In the genomic region with DNA sequence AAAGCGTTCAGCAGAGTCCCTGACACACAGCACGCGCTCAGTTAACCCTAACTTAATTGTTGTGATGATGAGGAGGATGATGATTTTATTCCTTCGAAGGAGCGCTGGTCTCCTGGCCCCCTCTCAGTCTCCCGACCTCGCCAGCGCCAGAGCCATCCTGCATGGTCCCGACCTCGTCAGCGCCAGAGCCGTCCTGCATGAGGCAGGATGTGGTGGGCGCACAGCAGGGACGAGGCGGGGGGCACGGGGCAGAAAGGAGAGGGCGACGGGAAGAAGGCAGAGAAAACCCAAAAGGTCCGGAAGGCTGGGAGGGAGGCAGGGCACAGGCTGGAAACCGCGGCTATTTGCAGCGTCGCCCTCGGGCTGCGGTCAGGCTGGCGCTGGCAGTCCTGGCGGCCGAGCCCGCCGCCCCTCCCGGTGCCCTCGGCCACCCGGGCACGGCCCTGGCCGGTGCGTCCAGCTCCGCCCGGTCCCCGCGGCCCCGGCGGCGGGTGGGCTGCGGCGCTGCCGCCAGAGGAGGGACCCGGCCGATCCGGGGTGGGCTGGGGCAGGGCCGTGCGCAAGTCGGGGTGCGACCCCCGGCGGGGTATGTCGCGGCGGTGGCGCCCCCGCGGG, we compare ENCODE assay signal across 8 cellular contexts. TPM values are rescaled to one million over a fixed set of nuclear protein-coding genes. Genes with fewer than 3 reads are reported as not detected.
DNase-seq lines count a peak whose midpoint lies in the region; ATAC-seq, FAIRE-seq and TF ChIP-seq lines count a peak whose summit lies in the region.

No MANE protein-coding gene starts in this region.

- H3K4me3 ChIP-seq in kidney (ENCODE audit: low read length in 2 of 2): peak overlapping the region in 1 of 2 donors; percentile 40
- peak overlapping the region; percentile 60 to 67 (median 62) for H3K4me3 ChIP-seq in stomach

- peak; percentile 47 for DNase-seq in activated T-cell treated with anti-CD3 and anti-CD28 coated beads, Interleukin-2, amount 50 U/mL, for 24 hours
- no peak for DNase-seq in activated T-cell treated with anti-CD3 and anti-CD28 coated beads, Interleukin-2, amount 50 U/mL, for 1 hour
- peak; percentile 15 for DNase-seq in activated naive CD8-positive, alpha-beta T cell treated with anti-CD3 and anti-CD28 coated beads, Interleukin-2, amount 50 U/mL, for 24 hours
- DNase-seq in kidney (peak; percentile 83), stomach (no peak), NCI-H1092 (lab: John Stamatoyannopoulos, UW) (no peak), mesenteric fat pad (ENCODE audit: low spot score) (no peak)

- FAIRE-seq in kidney (lab: Jason Lieb, UNC): no peak

- H3K36me3 ChIP-seq in kidney (ENCODE audit: control insufficient read depth in 1 of 2, insufficient read depth in 2 of 2, low read length in 2 of 2): no peaks in the 10 kb centered on the region
- H3K36me3 ChIP-seq in stomach: peaks cover 0 to 13% (median 11%) of the 10 kb centered on the region in 4 donors

- no peaks in the 10 kb centered on the region for H3K9me3 Mint-ChIP-seq in activated T-cell treated with anti-CD3 and anti-CD28 coated beads, Interleukin-2, amount 50 U/mL, for 24 hours
- H3K9me3 Mint-ChIP-seq in activated naive CD8-positive, alpha-beta T cell treated with anti-CD3 and anti-CD28 coated beads, Interleukin-2, amount 50 U/mL, for 24 hours: no peaks in the 10 kb centered on the region

- H3K27ac ChIP-seq in kidney (ENCODE audit: low read depth in 2 of 2, low read length in 2 of 2) (no peak overlapping the region), stomach (peak overlapping the region in 3 of 5 donors; percentile 33 to 73 (median 41))

- 3 to 7% (median 3%) methylated on average over 27 to 61 of the region's 61 CpGs for WGBS in stomach, 5 donors

- TF ChIP-seq POLR2A in stomach (IDR thresholded peaks at IDR 0.05): no peak

- peaks cover 3% of the 10 kb centered on the region for H3K27me3 Mint-ChIP-seq in activated T-cell treated with anti-CD3 and anti-CD28 coated beads, Interleukin-2, amount 50 U/mL, for 24 hours
- no peaks in the 10 kb centered on the region for H3K27me3 Mint-ChIP-seq in activated naive CD8-positive, alpha-beta T cell treated with anti-CD3 and anti-CD28 coated beads, Interleukin-2, amount 50 U/mL, for 24 hours

- H3K9ac ChIP-seq in kidney (ENCODE audit: low read length in 2 of 2): no peak overlapping the region

- H3K27ac Mint-ChIP-seq in activated T-cell treated with anti-CD3 and anti-CD28 coated beads, Interleukin-2, amount 50 U/mL, for 24 hours: peak overlapping the region; percentile 69
- H3K27ac Mint-ChIP-seq in activated naive CD8-positive, alpha-beta T cell treated with anti-CD3 and anti-CD28 coated beads, Interleukin-2, amount 50 U/mL, for 24 hours: peak overlapping the region; percentile 70

- no peaks in the 10 kb centered on the region for H3K36me3 Mint-ChIP-seq in activated T-cell treated with anti-CD3 and anti-CD28 coated beads, Interleukin-2, amount 50 U/mL, for 24 hours (ENCODE audit: low read depth)
- no peaks in the 10 kb centered on the region for H3K36me3 Mint-ChIP-seq in activated naive CD8-positive, alpha-beta T cell treated with anti-CD3 and anti-CD28 coated beads, Interleukin-2, amount 50 U/mL, for 24 hours (ENCODE audit: low read depth)

- TF ChIP-seq CTCF in kidney (IDR thresholded peaks at IDR 0.05; ENCODE audit: borderline replicate concordance, extremely low read depth, insufficient read depth) (no peak), stomach (IDR thresholded peaks at IDR 0.05) (no peak)

- ATAC-seq in activated naive CD8-positive, alpha-beta T cell treated with anti-CD3 and anti-CD28 coated beads, Interleukin-2, amount 50 U/mL, for 24 hours: no peak
- ATAC-seq in GM19351 (IDR thresholded peaks at IDR 0.05; ENCODE audit: unreplicated experiment): no peak

- H3K4me3 Mint-ChIP-seq in activated T-cell treated with anti-CD3 and anti-CD28 coated beads, Interleukin-2, amount 50 U/mL, for 24 hours: peak overlapping the region; percentile 75
- H3K4me3 Mint-ChIP-seq in activated naive CD8-positive, alpha-beta T cell treated with anti-CD3 and anti-CD28 coated beads, Interleukin-2, amount 50 U/mL, for 24 hours: peak overlapping the region; percentile 78

- peaks cover 0 to 7% (median 3%) of the 10 kb centered on the region in 3 donors for H3K27me3 ChIP-seq in stomach

- peaks cover 0 to 7% of the 10 kb centered on the region in 2 donors for H3K4me1 ChIP-seq in kidney (ENCODE audit: control insufficient read depth in 1 of 2, insufficient read depth in 1 of 2, low read depth in 1 of 2, low read length in 2 of 2)
- peaks cover 4 to 27% (median 19%) of the 10 kb centered on the region in 4 donors for H3K4me1 ChIP-seq in stomach

- no peaks in the 10 kb centered on the region for H3K9me3 ChIP-seq in kidney (ENCODE audit: control insufficient read depth in 1 of 2, low read length in 2 of 2)
- no peaks in the 10 kb centered on the region for H3K9me3 ChIP-seq in stomach

- peaks cover 15% of the 10 kb centered on the region for H3K4me1 Mint-ChIP-seq in activated T-cell treated with anti-CD3 and anti-CD28 coated beads, Interleukin-2, amount 50 U/mL, for 24 hours (ENCODE audit: low read depth)
- peaks cover 19% of the 10 kb centered on the region for H3K4me1 Mint-ChIP-seq in activated naive CD8-positive, alpha-beta T cell treated with anti-CD3 and anti-CD28 coated beads, Interleukin-2, amount 50 U/mL, for 24 hours

- no peak for TF ChIP-seq EP300 in stomach (IDR thresholded peaks at IDR 0.05)

- intact Hi-C loops in kidney (cut with DNase I) (no loop called here), stomach (cut with DNase I; ENCODE audit: low total_unique reads) (loop anchor here (10.0 kb wide), 2 partner anchors 136 to 276 kb away; a partner anchor contains a TSS)

RNA-seq across cellular contexts. Expression of a gene that starts 3.0 kb away (rescaled TPM):
- total RNA-seq in kidney: 0.47 TPM
- not detected for polyA plus RNA-seq in kidney (ENCODE audit: insufficient read depth, low read depth, low replicate concordance)
- total RNA-seq in stomach: not detected
- not detected for polyA plus RNA-seq in stomach
- not detected for total RNA-seq in mesenteric fat pad

Comparison
In these comparisons a context has a peak if more than half of its experiments do, and no peak if none do; other contexts are left out.
1. DNase-seq: peak in activated T-cell treated with anti-CD3 and anti-CD28 coated beads, Interleukin-2, amount 50 U/mL, for 24 hours (single experiment), activated naive CD8-positive, alpha-beta T cell treated with anti-CD3 and anti-CD28 coated beads, Interleukin-2, amount 50 U/mL, for 24 hours (single experiment) and kidney (single experiment); none in activated T-cell treated with anti-CD3 and anti-CD28 coated beads, Interleukin-2, amount 50 U/mL, for 1 hour (single experiment), stomach (single experiment), NCI-H1092 (single experiment) and mesenteric fat pad (single experiment).
2. H3K27ac ChIP-seq: peak in stomach (3 of 5); none in kidney (0 of 2).